Comparison of ENCODE assay signal across 25 cellular contexts in genomic region chr2:222033541-222033940, GRCh38.
DNase-seq lines count a peak whose midpoint lies in the region; ATAC-seq and TF ChIP-seq lines count a peak whose summit lies in the region.
"Had no signal": no experiment of that assay in that cellular context is flagged by ENCODE, and none has a peak within 500 bp of the region (broad histone marks: within the 10 kb centered on the region; RNA-seq: fewer than 3 reads in every experiment).

No MANE protein-coding gene starts in this region.

- no peak overlapping the region for H2BK15ac ChIP-seq in mesenchymal stem cell (ENCODE audit: low read depth, poor library complexity, severe bottlenecking)

- in situ Hi-C loops in mammary epithelial cell (cut with MboI; ENCODE audit: low sequenced_read_pairs in 2 of 2), result no loop called here

- H2BK120ac ChIP-seq in mesenchymal stem cell (ENCODE audit: low read depth, low read length), result no peak overlapping the region

- no peak overlapping the region for H3K4ac ChIP-seq in mesenchymal stem cell (ENCODE audit: low read depth in 1 of 2, low read length in 2 of 2)

- H3K14ac ChIP-seq in mesenchymal stem cell (ENCODE audit: low read length in 2 of 2), result no peak overlapping the region

- H4K91ac ChIP-seq in mesenchymal stem cell (ENCODE audit: low read length), result no peak overlapping the region

- H2AFZ ChIP-seq in mammary epithelial cell (ENCODE audit: low read depth, low read length) (no peak overlapping the region), mesenchymal stem cell (ENCODE audit: low read depth, low read length) (no peak overlapping the region)

- H3K23ac ChIP-seq in mesenchymal stem cell (ENCODE audit: low read length in 2 of 2), result no peak overlapping the region

- intact Hi-C loops in mammary epithelial cell (cut with micrococcal nuclease), result no loop called here

- H3K18ac ChIP-seq in mesenchymal stem cell (ENCODE audit: low read depth in 1 of 2, low read length in 2 of 2), result no peak overlapping the region

- WGBS in mammary epithelial cell (ENCODE audit: low coverage, missing lambda C conversion rate), result 55% methylated on average over 2 of the region's 2 CpGs
- 43% methylated on average over 1 of the region's 2 CpGs for WGBS in mesenchymal stem cell

- no peaks in the 10 kb centered on the region for H3K79me1 ChIP-seq in mesenchymal stem cell (replicated peaks; ENCODE audit: low read length, poor library complexity, severe bottlenecking)

- no peak overlapping the region for H2AK5ac ChIP-seq in mesenchymal stem cell (ENCODE audit: low read length, severe bottlenecking)

- dilution Hi-C loops in mammary epithelial cell (cut with HindIII; ENCODE audit: low sequenced_read_pairs), result no loop called here

- DNase-seq in DMS53 treated with DMSO at 0.1 percent for 48 hours (lab: John Stamatoyannopoulos, UW; ENCODE audit: unreplicated experiment) (peak; percentile 15), M059J (ENCODE audit: low read depth) (peak; percentile 33), mammary epithelial cell (peak; percentile 11), mesenchymal stem cell (peak; percentile 30), GDM1 (lab: John Stamatoyannopoulos, UW) (no peak)
- DNase-seq: ACHN; activated B cell treated with CpG ODN at 0.5 μM for 24 hours; activated CD4-positive, alpha-beta memory T cell treated with anti-CD3 and anti-CD28 coated beads for 36 hours; activated T-cell treated with anti-CD3 and anti-CD28 coated beads for 4 hours; adrenal gland; Caco-2; dermis blood vessel endothelial cell; immature natural killer cell; left ventricle myocardium inferior; NCI-H1105; NCI-H2107; NCI-H526 treated with DMSO at 0.1 percent for 48 hours; T-helper 9 cell had no signal

- CTCF ChIA-PET in mammary epithelial cell (lab: Charles Lee; ENCODE audit: low non-redundant PET), result no interaction called here

- H3K27ac ChIP-seq in mammary epithelial cell (ENCODE audit: insufficient read depth, low read depth, low read length), result no peak overlapping the region
- no peak overlapping the region for H3K27ac ChIP-seq in mesenchymal stem cell (ENCODE audit: low read length, poor library complexity, severe bottlenecking)
- H3K27ac ChIP-seq: adrenal gland; BLaER1 treated with 17β-estradiol and CSF1 and Interleukin-3, amounts not matched to agents 10 nM and 100 nM; left ventricle myocardium inferior; suprapubic skin; vagina had no signal

- H3K9ac ChIP-seq in mammary epithelial cell (ENCODE audit: insufficient read depth, low read length) (no peak overlapping the region), mesenchymal stem cell (ENCODE audit: low read length) (no peak overlapping the region)
- H3K9ac ChIP-seq: BLaER1 treated with 17β-estradiol and CSF1 and Interleukin-3, amounts not matched to agents 10 nM and 100 nM had no signal

- H2BK12ac ChIP-seq in mesenchymal stem cell (ENCODE audit: low read length in 2 of 2), result no peak overlapping the region

- H3K36me3 ChIP-seq in mammary epithelial cell (ENCODE audit: insufficient read depth, low read length) (no peaks in the 10 kb centered on the region), mesenchymal stem cell (ENCODE audit: control insufficient read depth in 1 of 2, insufficient read depth in 2 of 2, low read depth in 1 of 2, low read length in 2 of 2) (no peaks in the 10 kb centered on the region)
- H3K36me3 ChIP-seq: adrenal gland; BLaER1 treated with 17β-estradiol and CSF1 and Interleukin-3, amounts not matched to agents 10 nM and 100 nM; left ventricle myocardium inferior; suprapubic skin; vagina had no signal

- H3K9me3 ChIP-seq in mammary epithelial cell (replicated peaks; ENCODE audit: insufficient read depth, low read length), result no peaks in the 10 kb centered on the region
- H3K9me3 ChIP-seq in mesenchymal stem cell (ENCODE audit: control insufficient read depth, low read length), result no peaks in the 10 kb centered on the region
- H3K9me3 ChIP-seq: adrenal gland, Caco-2, suprapubic skin, vagina had no signal

- no TSS peak for BruUV-seq in mammary epithelial cell (replicated peaks; lab: Mats Ljungman, UMichigan)

- H4K20me1 ChIP-seq in mammary epithelial cell (ENCODE audit: insufficient read depth, low read length), result no peaks in the 10 kb centered on the region
- H4K20me1 ChIP-seq: BLaER1 treated with 17β-estradiol and CSF1 and Interleukin-3, amounts not matched to agents 10 nM and 100 nM had no signal

- H3K27me3 ChIP-seq in mammary epithelial cell (ENCODE audit: insufficient read depth, low read length) (peaks cover 2% of the 10 kb centered on the region), mesenchymal stem cell (ENCODE audit: control insufficient read depth in 1 of 2, insufficient read depth in 1 of 2, low read length in 2 of 2) (peaks cover 0 to 24% of the 10 kb centered on the region in 2 experiments)
- H3K27me3 ChIP-seq: adrenal gland; BLaER1 treated with 17β-estradiol and CSF1 and Interleukin-3, amounts not matched to agents 10 nM and 100 nM; suprapubic skin; vagina had no signal

- H3K4me3 ChIP-seq in mammary epithelial cell (replicated peaks in 1 of 3; ENCODE audit: insufficient read depth in 1 of 3, low read depth in 2 of 3, low read length in 3 of 3), result no peak overlapping the region
- no peak overlapping the region for H3K4me3 ChIP-seq in mesenchymal stem cell (ENCODE audit: insufficient read depth in 1 of 2, low read depth in 1 of 2, low read length in 2 of 2)
- H3K4me3 ChIP-seq: adrenal gland; BLaER1 treated with 17β-estradiol and CSF1 and Interleukin-3, amounts not matched to agents 10 nM and 100 nM; left ventricle myocardium inferior; suprapubic skin; vagina had no signal

- no peak overlapping the region for H2BK5ac ChIP-seq in mesenchymal stem cell (ENCODE audit: low read depth, low read length, poor library complexity, severe bottlenecking)

- no peak overlapping the region for H4K8ac ChIP-seq in mesenchymal stem cell (ENCODE audit: low read length)

- no peak for TF ChIP-seq CTCF in mammary epithelial cell (conservative IDR thresholded peaks at IDR 0.05 in 1 of 2, IDR thresholded peaks at IDR 0.05 in 1 of 2; ENCODE audit: extremely low read depth in 1 of 2, insufficient read depth in 1 of 2, low read depth in 1 of 2, low read length in 2 of 2)

- no peaks in the 10 kb centered on the region for H3K79me2 ChIP-seq in mammary epithelial cell (ENCODE audit: insufficient read depth, low read length)

- H3K4me2 ChIP-seq in mammary epithelial cell (ENCODE audit: insufficient read depth, low read depth, low read length) (no peak overlapping the region), mesenchymal stem cell (ENCODE audit: low read length, poor library complexity, severe bottlenecking) (no peak overlapping the region)
- H3K4me2 ChIP-seq: BLaER1 treated with 17β-estradiol and CSF1 and Interleukin-3, amounts not matched to agents 10 nM and 100 nM had no signal

- H3K4me1 ChIP-seq in mammary epithelial cell (ENCODE audit: insufficient read depth, low read length) (no peaks in the 10 kb centered on the region), mesenchymal stem cell (ENCODE audit: control insufficient read depth, insufficient read depth, low read depth, low read length) (no peaks in the 10 kb centered on the region)
- H3K4me1 ChIP-seq: adrenal gland; BLaER1 treated with 17β-estradiol and CSF1 and Interleukin-3, amounts not matched to agents 10 nM and 100 nM; Caco-2; left ventricle myocardium inferior; suprapubic skin; vagina had no signal

- ATAC-seq in HG02840 (IDR thresholded peaks at IDR 0.05; ENCODE audit: low FRiP score, unreplicated experiment) (no peak), GM21619 (IDR thresholded peaks at IDR 0.05; ENCODE audit: unreplicated experiment) (no peak), HG02870 (IDR thresholded peaks at IDR 0.05; ENCODE audit: unreplicated experiment) (no peak)
- ATAC-seq: HepG2 had no signal
